8 cellular contexts compared by ENCODE assay signal in the genomic region with DNA sequence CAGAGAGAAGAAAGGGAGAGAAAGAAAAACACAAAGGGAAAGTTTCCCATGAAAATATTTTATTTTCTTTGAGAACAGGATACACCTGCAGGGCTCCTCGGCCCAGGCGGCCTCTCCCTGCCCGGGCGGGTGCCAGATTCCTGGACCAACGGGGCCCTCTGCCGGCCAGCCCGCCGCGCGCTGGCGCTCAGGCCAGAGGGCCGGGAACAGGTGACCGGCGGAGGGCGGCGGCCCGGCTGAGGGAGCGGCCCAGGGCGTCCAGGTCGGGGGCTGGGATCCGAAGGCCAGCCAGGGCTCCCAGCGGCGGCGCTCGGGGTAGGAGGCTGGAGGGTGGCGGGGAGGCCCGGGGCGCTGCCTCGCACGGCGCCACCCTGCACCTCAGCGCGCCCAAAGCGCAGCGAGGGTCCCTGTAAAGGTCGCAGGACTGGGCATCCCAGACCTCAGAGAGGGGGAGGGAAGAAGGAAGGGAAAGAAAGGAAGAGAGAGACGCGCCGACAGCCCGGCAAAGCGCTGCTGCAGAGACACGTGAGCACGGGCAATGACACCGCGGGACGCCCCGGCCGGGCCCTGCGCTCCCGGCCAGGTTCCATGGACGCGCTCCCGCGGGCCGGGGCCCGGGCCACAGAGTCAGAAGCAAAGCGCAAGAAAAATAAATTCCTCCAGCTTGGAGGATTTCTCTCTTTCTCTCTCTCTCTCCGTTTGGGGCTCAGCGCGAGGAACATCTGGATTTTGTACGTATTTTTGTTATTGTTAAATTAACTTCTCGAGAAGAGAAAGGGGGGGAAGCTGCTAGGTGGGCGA. TPM values are rescaled to one million over a fixed set of nuclear protein-coding genes. Genes with fewer than 3 reads are reported as not detected.
DNase-seq lines count a peak whose midpoint lies in the region; ATAC-seq, FAIRE-seq and TF ChIP-seq lines count a peak whose summit lies in the region.

No MANE protein-coding gene starts in this region.

- ATAC-seq in A549 = peak; percentile 76 to 93
- ATAC-seq in GM18502 (IDR thresholded peaks at IDR 0.05; ENCODE audit: poor library complexity, unreplicated experiment) = peak; percentile 53
- ATAC-seq in activated naive CD8-positive, alpha-beta T cell treated with anti-CD3 and anti-CD28 coated beads, Interleukin-2, amount 10 ng/mL, durations not matched to agents 7 days and 5 days (ENCODE audit: low read depth) = peak; percentile 79
- peak; percentile 84 for ATAC-seq in Right ventricle myocardium inferior

- peak overlapping the region; percentile 98 for H3K4me2 ChIP-seq in A549

- H3K4me1 ChIP-seq in A549 (peaks cover 12% of the 10 kb centered on the region), vagina (peaks cover 36% of the 10 kb centered on the region)

- H3K36me3 ChIP-seq in vagina = no peaks in the 10 kb centered on the region

- TF ChIP-seq CTCF in A549 (IDR thresholded peaks at IDR 0.05) = peak; percentile 95
- peak; percentile 86 for TF ChIP-seq CTCF in RWPE1 (conservative IDR thresholded peaks at IDR 0.05; ENCODE audit: low read depth)
- TF ChIP-seq CTCF in osteocyte (IDR thresholded peaks at IDR 0.05) = peak; percentile 93
- peak; percentile 27 to 79 (median 72) for TF ChIP-seq CTCF in vagina (IDR thresholded peaks at IDR 0.05)

- POLR2A ChIA-PET in A549 (lab: Yijun Ruan, JAX) (interaction anchor here (1.9 kb wide), 1 partner anchor 159 kb away, joined by 4 read pairs; no protein-coding TSS in a partner anchor), RWPE1 (lab: Yijun Ruan, JAX; ENCODE audit: low non-redundant PET) (no interaction called here)
- POLR2A ChIA-PET in activated naive CD8-positive, alpha-beta T cell treated with anti-CD3 and anti-CD28 coated beads, Interleukin-2, amount 10 ng/mL, durations not matched to agents 7 days and 5 days (lab: Charles Lee) = interaction anchor here (0.9 kb wide), 1 partner anchor 184 kb away, joined by 3 read pairs; no protein-coding TSS in a partner anchor

- no peaks in the 10 kb centered on the region for H3K9me3 Mint-ChIP-seq in activated naive CD8-positive, alpha-beta T cell treated with anti-CD3 and anti-CD28 coated beads, Interleukin-2, amount 10 ng/mL, durations not matched to agents 7 days and 5 days
- H3K9me3 Mint-ChIP-seq in osteocyte (ENCODE audit: unreplicated experiment) = no peaks in the 10 kb centered on the region

- FAIRE-seq in A549 (lab: Jason Lieb, UNC) = no peak

- peak; percentile 90 to 98 for TF ChIP-seq RAD21 in A549 (conservative IDR thresholded peaks at IDR 0.05 in 1 of 2, IDR thresholded peaks at IDR 0.05 in 1 of 2)

- H3K27ac ChIP-seq in A549 (peak overlapping the region; percentile 67 to 89), RWPE1 (peak overlapping the region; percentile 95), vagina (peak overlapping the region; percentile 77)

- DNase-seq in A549 (ENCODE audit: low read depth in 1 of 2, low spot score in 1 of 2) (peak; percentile 80 to 86), HK-2 (ENCODE audit: unreplicated experiment) (peak; percentile 80), RWPE1 (ENCODE audit: low spot score) (peak; percentile 86), Right ventricle myocardium inferior (ENCODE audit: missing footprints) (peak; percentile 83), osteocyte (ENCODE audit: extremely low spot score, unreplicated experiment) (peak; percentile 93), vagina (ENCODE audit: extremely low spot score in 2 of 2) (peak in 1 of 2 donors; percentile 85)
- peak; percentile 76 for DNase-seq in activated naive CD8-positive, alpha-beta T cell treated with anti-CD3 and anti-CD28 coated beads, Interleukin-2, amount 10 ng/mL, durations not matched to agents 7 days and 5 days

- no peak for TF ChIP-seq EP300 in A549 (IDR thresholded peaks at IDR 0.05)

- no peaks in the 10 kb centered on the region for H3K36me3 Mint-ChIP-seq in activated naive CD8-positive, alpha-beta T cell treated with anti-CD3 and anti-CD28 coated beads, Interleukin-2, amount 10 ng/mL, durations not matched to agents 7 days and 5 days
- no peaks in the 10 kb centered on the region for H3K36me3 Mint-ChIP-seq in osteocyte (ENCODE audit: unreplicated experiment)

- peak overlapping the region; percentile 55 for H3K4me3 Mint-ChIP-seq in activated naive CD8-positive, alpha-beta T cell treated with anti-CD3 and anti-CD28 coated beads, Interleukin-2, amount 10 ng/mL, durations not matched to agents 7 days and 5 days
- H3K4me3 Mint-ChIP-seq in osteocyte (ENCODE audit: unreplicated experiment) = peak overlapping the region; percentile 81

- peaks cover 26% of the 10 kb centered on the region for H3K27me3 Mint-ChIP-seq in activated naive CD8-positive, alpha-beta T cell treated with anti-CD3 and anti-CD28 coated beads, Interleukin-2, amount 10 ng/mL, durations not matched to agents 7 days and 5 days
- H3K27me3 Mint-ChIP-seq in osteocyte (ENCODE audit: unreplicated experiment) = no peaks in the 10 kb centered on the region

- CTCF ChIA-PET in A549 (lab: Yijun Ruan, JAX) (interaction anchor here (0.7 to 10.5 kb wide), 14 partner anchors 10 to 465 kb away, joined by 3 to 166 read pairs (median 3); no protein-coding TSS in a partner anchor), RWPE1 (lab: Yijun Ruan, JAX) (interaction anchor here (0.5 to 1.6 kb wide), 9 partner anchors 61 to 1539 kb away, joined by 3 to 11 read pairs (median 4); a partner anchor contains a TSS)

- peak overlapping the region; percentile 66 for H3K4me3 ChIP-seq in A549
- H3K4me3 ChIP-seq in vagina = peak overlapping the region; percentile 64 to 80

- H3K27me3 ChIP-seq in vagina = no peaks in the 10 kb centered on the region

- H3K27ac Mint-ChIP-seq in activated naive CD8-positive, alpha-beta T cell treated with anti-CD3 and anti-CD28 coated beads, Interleukin-2, amount 10 ng/mL, durations not matched to agents 7 days and 5 days = no peak overlapping the region
- H3K27ac Mint-ChIP-seq in osteocyte (ENCODE audit: unreplicated experiment) = peak overlapping the region; percentile 86

- peaks cover 1% of the 10 kb centered on the region for H3K4me1 Mint-ChIP-seq in activated naive CD8-positive, alpha-beta T cell treated with anti-CD3 and anti-CD28 coated beads, Interleukin-2, amount 10 ng/mL, durations not matched to agents 7 days and 5 days
- peaks cover 26% of the 10 kb centered on the region for H3K4me1 Mint-ChIP-seq in osteocyte (ENCODE audit: unreplicated experiment)

- intact Hi-C loops in Right ventricle myocardium inferior (cut with DNase I) = loop anchor here (1.0 kb wide), 2 partner anchors 185 to 465 kb away; no protein-coding TSS in a partner anchor
- intact Hi-C loops in vagina (cut with DNase I) = no loop called here

- no peak for TF ChIP-seq POLR2A in A549 (IDR thresholded peaks at IDR 0.05; ENCODE audit: low read length)
- no peak for TF ChIP-seq POLR2A in vagina (IDR thresholded peaks at IDR 0.05)

- 3% methylated on average over 45 of the region's 63 CpGs for WGBS in A549 (ENCODE audit: missing lambda C conversion rate)

- H3K9me3 ChIP-seq in A549 (no peaks in the 10 kb centered on the region), vagina (no peaks in the 10 kb centered on the region)

TF ChIP-seq in A549, 52 proteins besides CTCF, POLR2A, EP300 and RAD21:
- TF ChIP-seq SMC3 (IDR thresholded peaks at IDR 0.05) (peak; percentile 95), KDM5A (IDR thresholded peaks at IDR 0.05) (0 out of 2 replicates have a peak, but pooled peaks have one; percentile 49), MAZ (IDR thresholded peaks at IDR 0.05; ENCODE audit: borderline replicate concordance, low read depth, low read length) (no peak), PHF8 (IDR thresholded peaks at IDR 0.05; ENCODE audit: borderline replicate concordance, low read depth) (no peak), MYC (IDR thresholded peaks at IDR 0.05; ENCODE audit: borderline replicate concordance, low read length) (no peak), HDAC2 (IDR thresholded peaks at IDR 0.05) (peak; percentile 81; the same call in 1 of the 2 replicates)
- TF ChIP-seq, protein P1, sequence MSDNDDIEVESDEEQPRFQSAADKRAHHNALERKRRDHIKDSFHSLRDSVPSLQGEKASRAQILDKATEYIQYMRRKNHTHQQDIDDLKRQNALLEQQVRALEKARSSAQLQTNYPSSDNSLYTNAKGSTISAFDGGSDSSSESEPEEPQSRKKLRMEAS (IDR thresholded peaks at IDR 0.05) = peak; percentile 15; the same call in 1 of the 2 replicates

RNA-seq across cellular contexts. Expression of a gene that starts 0.9 kb away (rescaled TPM):
- polyA plus RNA-seq in A549 (2011; rRNA removed) (0.75 and 0.86 TPM in 2 replicates), A549 (2017; fragmentation: RNase III; extraction: RNeasy Plus Mini Kit Qiagen cat#74134 plus additional on column Dnase treatment) (1.2 TPM in 3 replicates)
- 0.96 and 1.3 TPM in 2 replicates for polyA plus RNA-seq in A549 (2012; cell fraction: cytosol; rRNA removed)
- polyA plus RNA-seq in A549 (2012; cell fraction: nucleus; rRNA removed) = 3.0 and 3.5 TPM in 2 replicates
- 0.73 and 1.0 TPM in 2 replicates for polyA minus RNA-seq in A549 (2011; rRNA and poly(A)+ RNA removed)
- total RNA-seq in activated naive CD8-positive, alpha-beta T cell treated with anti-CD3 and anti-CD28 coated beads, Interleukin-2, amount 10 ng/mL, durations not matched to agents 7 days and 5 days = under 1 TPM; 0.08 to 0.09 TPM
- total RNA-seq in Right ventricle myocardium inferior (0.73 TPM), osteocyte (4.8 and 4.9 TPM in 2 replicates), vagina (2.9 TPM)

RNA-seq across cellular contexts. Expression of a gene that starts 60.0 kb away (rescaled TPM):
- polyA plus RNA-seq in A549 (2011; rRNA removed) = not detected in 2 replicates
- polyA plus RNA-seq in A549 (2012; cell fraction: cytosol; rRNA removed) = 0.01 TPM in 1 of 2 replicates, not detected in the other
- 0.02 TPM in 1 of 2 replicates, not detected in the other for polyA plus RNA-seq in A549 (2012; cell fraction: nucleus; rRNA removed)
- polyA plus RNA-seq in A549 (2017; fragmentation: RNase III; extraction: RNeasy Plus Mini Kit Qiagen cat#74134 plus additional on column Dnase treatment) = not detected in 3 replicates
- polyA minus RNA-seq in A549 (2011; rRNA and poly(A)+ RNA removed) = not detected in 2 replicates
- not detected for total RNA-seq in activated naive CD8-positive, alpha-beta T cell treated with anti-CD3 and anti-CD28 coated beads, Interleukin-2, amount 10 ng/mL, durations not matched to agents 7 days and 5 days
- not detected for total RNA-seq in Right ventricle myocardium inferior
- total RNA-seq in osteocyte = not detected in 2 replicates
- not detected for total RNA-seq in vagina
